ENCODE assay signal across 18 cellular contexts in genomic region chr18:45335644-45336043, GRCh38.
DNase-seq lines count a peak whose midpoint lies in the region; ATAC-seq and TF ChIP-seq lines count a peak whose summit lies in the region.
"Had no signal": no experiment of that assay in that cellular context is flagged by ENCODE, and none has a peak within 500 bp of the region (broad histone marks: within the 10 kb centered on the region; RNA-seq: fewer than 3 reads in every experiment).

No MANE protein-coding gene starts in this region.

- H3K36me3 Mint-ChIP-seq in brain: no peaks in the 10 kb centered on the region
- H3K36me3 Mint-ChIP-seq in activated naive CD4-positive, alpha-beta T cell treated with anti-CD3 and anti-CD28 coated beads, Interleukin-2, amount 50 U/mL, for 72 hours: no peaks in the 10 kb centered on the region
- H3K36me3 Mint-ChIP-seq: stimulated activated naive B cell treated with anti-CD40 and anti-IgM and Interleukin-4, amounts not matched to agents 10 μg/mL and 1 μg/mL and 100 μg/mL, for 72 hours had no signal

- intact Hi-C loops in left colon (cut with DNase I, micrococcal nuclease): no loop called here

- no peak overlapping the region for H3K4me3 ChIP-seq in LNCaP clone FGC (ENCODE audit: low read depth, low read length)
- H3K4me3 ChIP-seq: thyroid gland had no signal

- ATAC-seq in left colon (peak; percentile 71), HG03342 (IDR thresholded peaks at IDR 0.05; ENCODE audit: unreplicated experiment) (no peak)
- ATAC-seq in activated naive CD4-positive, alpha-beta T cell treated with anti-CD3 and anti-CD28 coated beads, Interleukin-2, amount 50 U/mL, for 72 hours: no peak
- ATAC-seq: activated T-helper 17 cell treated with anti-CD3 and anti-CD28 coated beads, Interleukin-2, amount 50 U/mL, for 72 hours; stimulated activated naive B cell treated with anti-CD40 and anti-IgM and Interleukin-4, amounts not matched to agents 10 μg/mL and 1 μg/mL and 100 μg/mL, for 72 hours had no signal

- DNase-seq in AG08395 (ENCODE audit: low spot score) (peak; percentile 16), LNCaP clone FGC (ENCODE audit: low read depth) (peak; percentile 30), left colon (no peak), NCI-H2196 (lab: John Stamatoyannopoulos, UW; ENCODE audit: unreplicated experiment) (no peak)
- no peak for DNase-seq in activated naive CD4-positive, alpha-beta T cell treated with anti-CD3 and anti-CD28 coated beads, Interleukin-2, amount 50 U/mL, for 72 hours (ENCODE audit: low spot score in 2 of 2)
- no peak for DNase-seq in activated CD4-positive, alpha-beta T cell treated with anti-CD3 and anti-CD28 coated beads for 1 hour
- DNase-seq: C1 segment of cervical spinal cord; effector CD4-positive, alpha-beta T cell; kidney; NCI-H187; NCI-H524; SK-N-SH; stimulated activated naive B cell treated with anti-CD40 and anti-IgM and Interleukin-4, amounts not matched to agents 10 μg/mL and 1 μg/mL and 100 μg/mL, for 72 hours; thyroid gland had no signal

- H3K27me3 Mint-ChIP-seq in brain: peaks cover 4% of the 10 kb centered on the region

- H3K9me3 Mint-ChIP-seq in brain: peaks cover 0 to 3% (median 0%) of the 10 kb centered on the region in 5 experiments
- H3K9me3 Mint-ChIP-seq in activated naive CD4-positive, alpha-beta T cell treated with anti-CD3 and anti-CD28 coated beads, Interleukin-2, amount 50 U/mL, for 72 hours: peaks cover 0 to 3% of the 10 kb centered on the region in 2 donors
- H3K9me3 Mint-ChIP-seq: activated T-helper 17 cell treated with anti-CD3 and anti-CD28 coated beads, Interleukin-2, amount 50 U/mL, for 72 hours; central memory CD8-positive, alpha-beta T cell; stimulated activated naive B cell treated with anti-CD40 and anti-IgM and Interleukin-4, amounts not matched to agents 10 μg/mL and 1 μg/mL and 100 μg/mL, for 72 hours had no signal

- H3K4me1 Mint-ChIP-seq in brain: peaks cover 36% of the 10 kb centered on the region
- H3K4me1 Mint-ChIP-seq: activated T-helper 17 cell treated with anti-CD3 and anti-CD28 coated beads, Interleukin-2, amount 50 U/mL, for 72 hours; central memory CD8-positive, alpha-beta T cell; stimulated activated naive B cell treated with anti-CD40 and anti-IgM and Interleukin-4, amounts not matched to agents 10 μg/mL and 1 μg/mL and 100 μg/mL, for 72 hours had no signal

- H3K27ac Mint-ChIP-seq in brain: peak overlapping the region in 3 of 5 experiments; percentile 44 to 90 (median 77)
- H3K27ac Mint-ChIP-seq in activated naive CD4-positive, alpha-beta T cell treated with anti-CD3 and anti-CD28 coated beads, Interleukin-2, amount 50 U/mL, for 72 hours: no peak overlapping the region
- H3K27ac Mint-ChIP-seq: activated T-helper 17 cell treated with anti-CD3 and anti-CD28 coated beads, Interleukin-2, amount 50 U/mL, for 72 hours; stimulated activated naive B cell treated with anti-CD40 and anti-IgM and Interleukin-4, amounts not matched to agents 10 μg/mL and 1 μg/mL and 100 μg/mL, for 72 hours had no signal

- H3K4me3 Mint-ChIP-seq in brain: peak overlapping the region in 1 of 5 experiments; percentile 12
- H3K4me3 Mint-ChIP-seq: activated T-helper 17 cell treated with anti-CD3 and anti-CD28 coated beads, Interleukin-2, amount 50 U/mL, for 72 hours; central memory CD8-positive, alpha-beta T cell; stimulated activated naive B cell treated with anti-CD40 and anti-IgM and Interleukin-4, amounts not matched to agents 10 μg/mL and 1 μg/mL and 100 μg/mL, for 72 hours had no signal

- no peak for TF ChIP-seq CTCF in LNCaP clone FGC (IDR thresholded peaks at IDR 0.05; ENCODE audit: control insufficient read depth, extremely low read depth, insufficient read depth)
- no peak for TF ChIP-seq CTCF in brain (conservative IDR thresholded peaks at IDR 0.05)

Comparison
In these comparisons a context has a peak if more than half of its experiments do, and no peak if none do; other contexts are left out.
1. DNase-seq: peak in AG08395 (single experiment) and LNCaP clone FGC (single experiment); none in left colon (0 of 2), activated naive CD4-positive, alpha-beta T cell treated with anti-CD3 and anti-CD28 coated beads, Interleukin-2, amount 50 U/mL, for 72 hours (0 of 2), activated CD4-positive, alpha-beta T cell treated with anti-CD3 and anti-CD28 coated beads for 1 hour (single experiment) and NCI-H2196 (single experiment).
2. H3K27ac Mint-ChIP-seq: peak in brain (3 of 5); none in activated naive CD4-positive, alpha-beta T cell treated with anti-CD3 and anti-CD28 coated beads, Interleukin-2, amount 50 U/mL, for 72 hours (0 of 2).